ENCODE assay signal across 16 cellular contexts in the genomic region with DNA sequence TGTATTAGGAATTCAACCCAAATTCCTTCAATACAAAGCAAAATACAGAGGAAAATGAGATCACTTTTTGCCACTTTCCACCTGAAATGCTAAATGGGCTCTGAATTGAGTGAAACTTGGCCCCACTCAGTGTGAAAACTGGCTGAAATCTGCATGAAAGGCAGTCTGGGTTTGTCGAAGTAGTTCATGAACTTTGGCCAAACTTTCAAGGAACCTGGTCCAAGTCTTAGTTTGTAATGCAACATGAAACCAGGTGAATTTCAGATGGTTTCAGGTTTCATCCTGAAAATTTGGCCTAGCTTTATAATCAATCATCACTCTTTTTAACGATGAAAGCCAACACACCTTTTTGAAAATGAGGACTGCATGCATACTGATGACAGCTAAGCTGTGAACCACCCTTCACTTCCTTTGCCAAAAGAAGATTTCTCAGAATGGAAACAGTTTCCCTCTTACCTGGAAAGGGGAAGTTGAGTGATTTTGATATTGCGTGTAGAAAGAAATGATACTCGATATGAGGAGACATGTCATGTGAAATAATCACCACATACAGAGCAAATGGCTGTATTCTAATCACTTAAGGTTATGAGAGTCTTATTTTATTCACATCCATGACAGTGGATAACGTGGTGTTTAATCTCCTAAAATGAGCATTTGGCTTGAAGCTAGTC.
DNase-seq lines count a peak whose midpoint lies in the region; ATAC-seq, FAIRE-seq and TF ChIP-seq lines count a peak whose summit lies in the region.
"Had no signal": no experiment of that assay in that cellular context is flagged by ENCODE, and none has a peak within 500 bp of the region (broad histone marks: within the 10 kb centered on the region; RNA-seq: fewer than 3 reads in every experiment).

No MANE protein-coding gene starts in this region.

- no peak overlapping the region for H3K27ac ChIP-seq in GM12878 (ENCODE audit: control insufficient read depth, insufficient read depth)
- H3K27ac ChIP-seq in small intestine (ENCODE audit: low read depth in 1 of 2, low read length in 1 of 2), result no peak overlapping the region
- H3K27ac ChIP-seq: ascending aorta, dorsolateral prefrontal cortex, testis had no signal

- H3K27me3 ChIP-seq in GM12878 (replicated peaks in 1 of 2; ENCODE audit: control insufficient read depth in 2 of 2, insufficient read depth in 2 of 2, low read length in 1 of 2), result no peaks in the 10 kb centered on the region
- no peaks in the 10 kb centered on the region for H3K27me3 ChIP-seq in small intestine (ENCODE audit: control insufficient read depth in 2 of 2, insufficient read depth in 2 of 2, low read length in 2 of 2)
- H3K27me3 ChIP-seq: ascending aorta, dorsolateral prefrontal cortex, testis had no signal

- CTCF ChIA-PET in GM12878 (lab: Yijun Ruan, JAX), result interaction anchor here (1.1 kb wide), 1 partner anchor 63 kb away, joined by 3 read pairs; no protein-coding TSS in a partner anchor

- H3K4me3 Mint-ChIP-seq in type B pancreatic cell, result no peak overlapping the region

- H3K36me3 ChIP-seq in GM12878 (ENCODE audit: control insufficient read depth in 2 of 2, insufficient read depth in 2 of 2, low read length in 1 of 2), result no peaks in the 10 kb centered on the region
- no peaks in the 10 kb centered on the region for H3K36me3 ChIP-seq in small intestine (ENCODE audit: control insufficient read depth in 2 of 2, insufficient read depth in 2 of 2, low read length in 2 of 2)
- H3K36me3 ChIP-seq: ascending aorta had no signal

- TF ChIP-seq RAD21 in GM12878 (IDR thresholded peaks at IDR 0.05; ENCODE audit: insufficient read depth, low read depth, low read length), result no peak

- H4K20me1 ChIP-seq in GM12878 (ENCODE audit: control insufficient read depth, insufficient read depth), result no peaks in the 10 kb centered on the region

- no peak overlapping the region for H3K9ac ChIP-seq in GM12878 (ENCODE audit: control insufficient read depth, insufficient read depth, low read length)

- intact Hi-C loops in GM12878 (cut with micrococcal nuclease; ENCODE audit: unreplicated experiment), result no loop called here

- H3K9me3 Mint-ChIP-seq in type B pancreatic cell, result no peaks in the 10 kb centered on the region

- TF ChIP-seq CTCF in GM12878 (IDR thresholded peaks at IDR 0.05 in 2 of 3, conservative IDR thresholded peaks at IDR 0.05 in 1 of 3; ENCODE audit: control insufficient read depth in 2 of 3, extremely low read depth in 1 of 3, insufficient read depth in 1 of 3, low read depth in 3 of 3, low read length in 3 of 3) (no peak), omental fat pad (IDR thresholded peaks at IDR 0.05) (no peak), type B pancreatic cell (conservative IDR thresholded peaks at IDR 0.05) (no peak)

- TF ChIP-seq EP300 in GM12878 (IDR thresholded peaks at IDR 0.05; ENCODE audit: borderline replicate concordance in 1 of 2, control insufficient read depth in 1 of 2, low read depth in 2 of 2, low read length in 2 of 2), result no peak

- H3K4me3 ChIP-seq in GM12878 (no peak overlapping the region), small intestine (ENCODE audit: low read depth in 1 of 2, low read length in 2 of 2) (no peak overlapping the region)
- H3K4me3 ChIP-seq: ascending aorta, dorsolateral prefrontal cortex, lung, testis had no signal

- H3K27ac Mint-ChIP-seq in type B pancreatic cell, result no peak overlapping the region

- RAD21 ChIA-PET in GM12878 (lab: Charles Lee; ENCODE audit: unreplicated experiment), result no interaction called here

- peak; percentile 22 for DNase-seq in KG1 (lab: John Stamatoyannopoulos, UW)
- peak; percentile 1 for DNase-seq in GM12878 (ENCODE audit: low read depth, low spot score)
- DNase-seq in omental fat pad (ENCODE audit: low spot score), result no peak
- no peak for DNase-seq in type B pancreatic cell (ENCODE audit: extremely low spot score, unreplicated experiment)
- DNase-seq in small intestine, result no peak
- DNase-seq: activated CD4-positive, alpha-beta T cell treated with anti-CD3 and anti-CD28 coated beads, Interleukin-2, amount 50 U/mL, for 48 hours; dorsolateral prefrontal cortex; GOT3; NCI-H1092; NCI-H446; testis had no signal

- SMC1A ChIA-PET in GM12878 (lab: Charles Lee; ENCODE audit: uncharacterized antibody, unreplicated experiment), result no interaction called here

- H3K4me1 Mint-ChIP-seq in type B pancreatic cell (ENCODE audit: unreplicated experiment), result peaks cover 11% of the 10 kb centered on the region

- TF ChIP-seq POLR2A in GM12878 (IDR thresholded peaks at IDR 0.05; ENCODE audit: low read depth, low read length), result no peak

- no peaks in the 10 kb centered on the region for H3K36me3 Mint-ChIP-seq in type B pancreatic cell

- WGBS in GM12878 (ENCODE audit: insufficient coverage, insufficient replicate concordance, low lambda C conversion rate, missing lambda C conversion rate), result 2% methylated on average over 5 of the region's 5 CpGs
- 61 to 72% (median 63%) methylated on average over 5 of the region's 5 CpGs for WGBS in small intestine, 3 donors

- H3K4me1 ChIP-seq in GM12878 (ENCODE audit: control insufficient read depth, insufficient read depth, low read length) (peaks cover 3% of the 10 kb centered on the region; the same call in 1 of the 2 replicates), small intestine (ENCODE audit: control insufficient read depth in 2 of 2, insufficient read depth in 1 of 2, low read depth in 1 of 2, low read length in 1 of 2) (no peaks in the 10 kb centered on the region)
- H3K4me1 ChIP-seq: ascending aorta, testis had no signal

- no peak overlapping the region for H2AFZ ChIP-seq in GM12878 (ENCODE audit: control insufficient read depth, low read depth, low read length)

- POLR2A ChIA-PET in GM12878 (lab: Charles Lee), result no interaction called here

- no peak overlapping the region for H3K4me2 ChIP-seq in GM12878 (ENCODE audit: control insufficient read depth, insufficient read depth)

- ATAC-seq in GM18508 (IDR thresholded peaks at IDR 0.05; ENCODE audit: insufficient read depth, unreplicated experiment) (peak; percentile 56), GM19468 (IDR thresholded peaks at IDR 0.05; ENCODE audit: extremely low read depth, unreplicated experiment) (peak; percentile 44), GM12878 (peak; percentile 33), omental fat pad (ENCODE audit: low FRiP score) (no peak)
- ATAC-seq: Panc1 had no signal

- H3K9me3 ChIP-seq in GM12878 (replicated peaks; ENCODE audit: control insufficient read depth, insufficient read depth, low read length) (no peaks in the 10 kb centered on the region), small intestine (ENCODE audit: control insufficient read depth, low read depth) (no peaks in the 10 kb centered on the region)
- H3K9me3 ChIP-seq: ascending aorta, testis had no signal

- FAIRE-seq in GM12878 (lab: Jason Lieb, UNC) (no peak), small intestine (lab: Jason Lieb, UNC) (no peak)

- BruUV-seq in GM12878 (replicated peaks; lab: Mats Ljungman, UMichigan), result no TSS peak

- in situ Hi-C loops in GM12878 (cut with MboI), result no loop called here

- peaks cover 3% of the 10 kb centered on the region for H3K27me3 Mint-ChIP-seq in type B pancreatic cell

- H3K79me2 ChIP-seq in GM12878 (ENCODE audit: control insufficient read depth, insufficient read depth, low read length), result no peaks in the 10 kb centered on the region

TF ChIP-seq in GM12878, 131 proteins besides CTCF, POLR2A, EP300 and RAD21 (continues in another document):
- TF ChIP-seq ATF7 (IDR thresholded peaks at IDR 0.05; ENCODE audit: low read depth), result no peak
- no peak for TF ChIP-seq CREM (IDR thresholded peaks at IDR 0.05; ENCODE audit: low read depth)
- TF ChIP-seq, protein P1, sequence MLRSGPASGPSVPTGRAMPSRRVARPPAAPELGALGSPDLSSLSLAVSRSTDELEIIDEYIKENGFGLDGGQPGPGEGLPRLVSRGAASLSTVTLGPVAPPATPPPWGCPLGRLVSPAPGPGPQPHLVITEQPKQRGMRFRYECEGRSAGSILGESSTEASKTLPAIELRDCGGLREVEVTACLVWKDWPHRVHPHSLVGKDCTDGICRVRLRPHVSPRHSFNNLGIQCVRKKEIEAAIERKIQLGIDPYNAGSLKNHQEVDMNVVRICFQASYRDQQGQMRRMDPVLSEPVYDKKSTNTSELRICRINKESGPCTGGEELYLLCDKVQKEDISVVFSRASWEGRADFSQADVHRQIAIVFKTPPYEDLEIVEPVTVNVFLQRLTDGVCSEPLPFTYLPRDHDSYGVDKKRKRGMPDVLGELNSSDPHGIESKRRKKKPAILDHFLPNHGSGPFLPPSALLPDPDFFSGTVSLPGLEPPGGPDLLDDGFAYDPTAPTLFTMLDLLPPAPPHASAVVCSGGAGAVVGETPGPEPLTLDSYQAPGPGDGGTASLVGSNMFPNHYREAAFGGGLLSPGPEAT (IDR thresholded peaks at IDR 0.05; ENCODE audit: low read depth), result no peak
- no peak for TF ChIP-seq FOXK2 (IDR thresholded peaks at IDR 0.05)
- TF ChIP-seq WRNIP1 (IDR thresholded peaks at IDR 0.05; ENCODE audit: borderline replicate concordance, low read depth, low read length), result no peak
- TF ChIP-seq, protein P2, sequence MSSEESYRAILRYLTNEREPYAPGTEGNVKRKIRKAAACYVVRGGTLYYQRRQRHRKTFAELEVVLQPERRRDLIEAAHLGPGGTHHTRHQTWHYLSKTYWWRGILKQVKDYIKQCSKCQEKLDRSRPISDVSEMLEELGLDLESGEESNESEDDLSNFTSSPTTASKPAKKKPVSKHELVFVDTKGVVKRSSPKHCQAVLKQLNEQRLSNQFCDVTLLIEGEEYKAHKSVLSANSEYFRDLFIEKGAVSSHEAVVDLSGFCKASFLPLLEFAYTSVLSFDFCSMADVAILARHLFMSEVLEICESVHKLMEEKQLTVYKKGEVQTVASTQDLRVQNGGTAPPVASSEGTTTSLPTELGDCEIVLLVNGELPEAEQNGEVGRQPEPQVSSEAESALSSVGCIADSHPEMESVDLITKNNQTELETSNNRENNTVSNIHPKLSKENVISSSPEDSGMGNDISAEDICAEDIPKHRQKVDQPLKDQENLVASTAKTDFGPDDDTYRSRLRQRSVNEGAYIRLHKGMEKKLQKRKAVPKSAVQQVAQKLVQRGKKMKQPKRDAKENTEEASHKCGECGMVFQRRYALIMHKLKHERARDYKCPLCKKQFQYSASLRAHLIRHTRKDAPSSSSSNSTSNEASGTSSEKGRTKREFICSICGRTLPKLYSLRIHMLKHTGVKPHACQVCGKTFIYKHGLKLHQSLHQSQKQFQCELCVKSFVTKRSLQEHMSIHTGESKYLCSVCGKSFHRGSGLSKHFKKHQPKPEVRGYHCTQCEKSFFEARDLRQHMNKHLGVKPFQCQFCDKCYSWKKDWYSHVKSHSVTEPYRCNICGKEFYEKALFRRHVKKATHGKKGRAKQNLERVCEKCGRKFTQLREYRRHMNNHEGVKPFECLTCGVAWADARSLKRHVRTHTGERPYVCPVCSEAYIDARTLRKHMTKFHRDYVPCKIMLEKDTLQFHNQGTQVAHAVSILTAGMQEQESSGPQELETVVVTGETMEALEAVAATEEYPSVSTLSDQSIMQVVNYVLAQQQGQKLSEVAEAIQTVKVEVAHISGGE (CRISPR knock-in tag; IDR thresholded peaks at IDR 0.05), result no peak
- no peak for TF ChIP-seq SMAD5 (IDR thresholded peaks at IDR 0.05; ENCODE audit: low read depth)

Comparison
In these comparisons a context has a peak if more than half of its experiments do, and no peak if none do; other contexts are left out.
1. DNase-seq: peak in KG1 (single experiment) and GM12878 (single experiment); none in omental fat pad (single experiment), type B pancreatic cell (single experiment) and small intestine (single experiment).